ENCODE assay signal across 9 cellular contexts in the genomic region with DNA sequence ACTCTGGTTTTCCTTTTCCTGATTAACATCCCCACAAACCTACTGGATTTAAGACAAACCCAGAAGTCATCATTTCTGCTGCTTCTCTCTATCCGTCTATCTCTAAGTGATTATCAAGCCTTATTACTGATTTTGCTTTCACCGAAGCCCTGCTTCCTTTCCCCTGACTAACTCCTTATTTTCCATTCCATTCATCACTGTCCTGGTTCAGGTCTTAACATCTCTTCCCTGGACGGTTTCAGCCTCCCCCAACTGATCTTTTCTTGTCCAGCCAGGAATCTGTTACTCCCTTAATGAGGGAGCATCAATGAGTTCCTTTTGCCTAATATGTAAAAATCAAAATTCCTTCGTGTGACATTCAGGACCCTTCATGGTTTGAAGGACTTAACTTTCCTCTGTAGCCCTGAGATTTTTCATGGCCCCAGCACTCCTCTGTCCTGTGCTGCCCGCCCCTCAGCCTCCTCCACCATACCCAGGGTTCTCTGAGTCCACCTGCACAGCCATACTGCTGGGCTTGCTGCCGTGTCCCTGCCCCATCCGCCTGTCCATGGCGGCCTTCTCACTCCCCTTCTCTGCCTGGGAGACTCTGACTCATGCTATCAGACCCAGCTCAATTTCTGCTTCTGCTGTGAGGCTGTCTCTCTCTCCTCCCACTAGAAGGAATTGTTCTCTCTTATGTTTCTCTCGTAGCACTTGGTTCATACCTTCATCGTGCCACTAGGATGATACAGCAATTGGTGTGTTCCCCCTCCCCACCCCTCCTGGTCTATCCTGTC.
DNase-seq lines count a peak whose midpoint lies in the region; FAIRE-seq and TF ChIP-seq lines count a peak whose summit lies in the region.
"Had no signal": no experiment of that assay in that cellular context is flagged by ENCODE, and none has a peak within 500 bp of the region (broad histone marks: within the 10 kb centered on the region; RNA-seq: fewer than 3 reads in every experiment).

No MANE protein-coding gene starts in this region.

- intact Hi-C loops in PC-9 (cut with micrococcal nuclease; ENCODE audit: unreplicated experiment): loop anchor here (10.0 kb wide), 1 partner anchor 163 kb away; no protein-coding TSS in a partner anchor

- H3F3A ChIP-seq in PC-9 (ENCODE audit: insufficient read depth, low read depth): peaks cover 53% of the 10 kb centered on the region

- no peaks in the 10 kb centered on the region for H3K9me3 ChIP-seq in PC-9 (ENCODE audit: insufficient read depth, low read depth)

- H3K4me3 Mint-ChIP-seq in progenitor cell of endocrine pancreas (ENCODE audit: low read depth): no peak overlapping the region

- no peaks in the 10 kb centered on the region for H3K36me3 Mint-ChIP-seq in progenitor cell of endocrine pancreas (ENCODE audit: insufficient read depth)

- no peaks in the 10 kb centered on the region for H3K27me3 Mint-ChIP-seq in progenitor cell of endocrine pancreas

- no peak for FAIRE-seq in frontal cortex (lab: Jason Lieb, UNC)

- peaks cover 84% of the 10 kb centered on the region for H3K4me1 ChIP-seq in PC-9 (replicated peaks; ENCODE audit: insufficient read depth)

- H3K27ac ChIP-seq in PC-9 (peak overlapping the region; percentile 98), epithelial cell of prostate (peak overlapping the region; percentile 98)

- H3K4me3 ChIP-seq in PC-9: peak overlapping the region; percentile 10; the same call in 1 of the 2 replicates

- H4K20me1 ChIP-seq in PC-9 (ENCODE audit: insufficient read depth): no peaks in the 10 kb centered on the region

- TF ChIP-seq CTCF in PC-9 (conservative IDR thresholded peaks at IDR 0.05) (no peak), progenitor cell of endocrine pancreas (IDR thresholded peaks at IDR 0.05; ENCODE audit: unreplicated experiment) (no peak), GM13977 (IDR thresholded peaks at IDR 0.05; ENCODE audit: extremely low read depth, insufficient read depth, missing control alignments) (no peak)

- H3K9me2 ChIP-seq in PC-9 (ENCODE audit: insufficient read depth): no peaks in the 10 kb centered on the region

- CTCF ChIA-PET in PC-9 (lab: Charles Lee): interaction anchor here (1.0 to 1.2 kb wide), 2 partner anchors 10 to 35 kb away, joined by 3 to 5 read pairs; no protein-coding TSS in a partner anchor

- in situ Hi-C loops in Caki2 (cut with HindIII; ENCODE audit: low pct_unique_long_range_greater_than_20kb, low sequenced_read_pairs) (no loop called here), GM13977 (cut with MboI; ENCODE audit: low pct_unique_long_range_greater_than_20kb, low sequenced_read_pairs, unreplicated experiment) (no loop called here)

- H3K4me1 Mint-ChIP-seq in progenitor cell of endocrine pancreas (ENCODE audit: low read depth): peaks cover 22% of the 10 kb centered on the region

- no TSS peak for BruUV-seq in PC-9 (replicated peaks; lab: Mats Ljungman, UMichigan)

- DNase-seq in Caki2 (ENCODE audit: low read depth) (peak; percentile 51), PC-9 (peak; percentile 49 to 74), epithelial cell of prostate (ENCODE audit: low read depth, low spot score) (no peak), progenitor cell of endocrine pancreas (ENCODE audit: low spot score, unreplicated experiment) (no peak), frontal cortex (ENCODE audit: low spot score in 2 of 2) (no peak), NCI-H524 treated with DMSO at 0.1 percent for 48 hours (lab: John Stamatoyannopoulos, UW) (no peak), cortex of kidney (lab: John Stamatoyannopoulos, UW) (no peak), GM13977 (ENCODE audit: low spot score) (no peak)
- DNase-seq: glutamatergic neuron had no signal

- H3K27ac Mint-ChIP-seq in progenitor cell of endocrine pancreas: peak overlapping the region; percentile 39

- peaks cover 35% of the 10 kb centered on the region; the same call in 1 of the 2 replicates for H3K79me2 ChIP-seq in PC-9 (ENCODE audit: low read depth)

- peaks cover 4% of the 10 kb centered on the region for H3K36me3 ChIP-seq in PC-9 (ENCODE audit: low read depth)

- peak overlapping the region; percentile 82 for H3K4me2 ChIP-seq in PC-9

- H3K9me3 Mint-ChIP-seq in progenitor cell of endocrine pancreas (ENCODE audit: low read depth): no peaks in the 10 kb centered on the region

- no peak overlapping the region for H2AFZ ChIP-seq in PC-9

- POLR2A ChIA-PET in PC-9 (lab: Charles Lee; ENCODE audit: unreplicated experiment): interaction anchor here (1.4 kb wide), 1 partner anchor 32 kb away, joined by 7 read pairs; no protein-coding TSS in a partner anchor

- no peaks in the 10 kb centered on the region for H3K27me3 ChIP-seq in PC-9 (ENCODE audit: insufficient read depth, low read depth)

Comparison
In these comparisons a context has a peak if more than half of its experiments do, and no peak if none do; other contexts are left out.
1. DNase-seq: peak in Caki2 (single experiment) and PC-9 (2 of 2); none in epithelial cell of prostate (single experiment), progenitor cell of endocrine pancreas (single experiment), frontal cortex (0 of 2), NCI-H524 treated with DMSO at 0.1 percent for 48 hours (single experiment), cortex of kidney (single experiment) and GM13977 (single experiment).